35 cellular contexts compared by ENCODE assay signal in genomic region chr20:63348828-63349515, GRCh38. TPM values are rescaled to one million over a fixed set of nuclear protein-coding genes. Genes with fewer than 3 reads are reported as not detected.
"Had no signal": no experiment of that assay in that cellular context is flagged by ENCODE, and none has a peak within 500 bp of the region (broad histone marks: within the 10 kb centered on the region; RNA-seq: fewer than 3 reads in every experiment).

No MANE protein-coding gene starts in this region.

- H3K4me3 ChIP-seq: adrenal gland, body of pancreas, breast epithelium had no signal

- ATAC-seq: activated CD8-positive, alpha-beta T cell treated with anti-CD3 and anti-CD28 coated beads for 36 hours; activated naive CD4-positive, alpha-beta T cell treated with anti-CD3 and anti-CD28 coated beads, Interleukin-2, amount 50 U/mL, for 72 hours; activated T-cell treated with anti-CD3 and anti-CD28 coated beads, Interleukin-2, amount 50 U/mL, for 4 hours; activated T-cell treated with anti-CD3 and anti-CD28 coated beads, Interleukin-2, amount 50 U/mL, for 72 hours; activated T-helper 17 cell treated with anti-CD3 and anti-CD28 coated beads, Interleukin-2, amount 50 U/mL, for 72 hours; body of pancreas had no signal

- H3K4me1 ChIP-seq: adrenal gland, body of pancreas, breast epithelium had no signal

- DNase-seq: activated B cell treated with CpG ODN at 0.5 μM for 24 hours; activated CD4-positive, alpha-beta memory T cell treated with anti-CD3 and anti-CD28 coated beads for 36 hours; activated CD4-positive, alpha-beta T cell treated with anti-CD3 and anti-CD28 coated beads for 4 hours; activated CD4-positive, alpha-beta T cell treated with anti-CD3 and anti-CD28 coated beads, Interleukin-2, amount 10 ng/mL, durations not matched to agents 24 days and 14 days; activated CD4-positive, alpha-beta T cell treated with anti-CD3 and anti-CD28 coated beads, Interleukin-2, amount 50 U/mL, for 1 hour; activated CD4-positive, alpha-beta T cell treated with anti-CD3 and anti-CD28 coated beads, Interleukin-2, amount 50 U/mL, for 4 hours; activated CD4-positive, CD25-positive, alpha-beta regulatory T cell treated with anti-CD3 and anti-CD28 coated beads, Interleukin-2, amount 50 U/mL, for 72 hours; activated CD8-positive, alpha-beta memory T cell treated with anti-CD3 and anti-CD28 coated beads, Interleukin-2, amount 50 U/mL, for 4 hours; activated CD8-positive, alpha-beta T cell treated with anti-CD3 and anti-CD28 coated beads for 36 hours; activated effector memory CD4-positive, alpha-beta T cell treated with anti-CD3 and anti-CD28 coated beads, Interleukin-2, amount 50 U/mL, for 16 hours; activated gamma-delta T cell treated with Interleukin-2 at 50 U/mL for 16 hours; activated naive CD4-positive, alpha-beta T cell; activated naive CD4-positive, alpha-beta T cell treated with anti-CD3 and anti-CD28 coated beads for 36 hours; activated naive CD4-positive, alpha-beta T cell treated with anti-CD3 and anti-CD28 coated beads, Interleukin-2, amount 50 U/mL, for 16 hours; activated naive CD8-positive, alpha-beta T cell treated with anti-CD3 and anti-CD28 coated beads for 36 hours; activated T-cell treated with anti-CD3 and anti-CD28 coated beads for 4 hours; activated T-cell treated with anti-CD3 and anti-CD28 coated beads, Interleukin-2, amount 50 U/mL, for 1 hour; activated T-cell treated with anti-CD3 and anti-CD28 coated beads, Interleukin-2, amount 50 U/mL, for 4 hours; activated T-cell treated with anti-CD3 and anti-CD28 coated beads, Interleukin-2, amount 50 U/mL, for 72 hours; adrenal gland; amniotic stem cell; aorta; body of pancreas; brain microvascular endothelial cell; caudate nucleus; cerebellar nuclear complex; T-helper 1 cell; T-helper 2 cell; T-helper 9 cell had no signal

- H3K27me3 ChIP-seq: adrenal gland, body of pancreas had no signal

- H3K9me3 ChIP-seq: adrenal gland, body of pancreas, breast epithelium had no signal

- H3K27ac ChIP-seq: adrenal gland, body of pancreas, brain microvascular endothelial cell, breast epithelium, VCaP had no signal

RNA-seq across cellular contexts. Expression of gene CHRNA4, which starts 12.2 kb away (rescaled TPM):
- total RNA-seq: activated B cell treated with CpG ODN at 0.5 μM for 24 hours; activated CD4-positive, alpha-beta memory T cell treated with anti-CD3 and anti-CD28 coated beads for 36 hours; activated CD4-positive, alpha-beta T cell treated with anti-CD3 and anti-CD28 coated beads, Interleukin-2, amount 10 ng/mL, durations not matched to agents 24 days and 14 days; activated CD8-positive, alpha-beta memory T cell treated with anti-CD3 and anti-CD28 coated beads for 36 hours; activated CD8-positive, alpha-beta T cell treated with anti-CD3 and anti-CD28 coated beads for 36 hours; activated naive CD4-positive, alpha-beta T cell treated with anti-CD3 and anti-CD28 coated beads for 36 hours; activated naive CD4-positive, alpha-beta T cell treated with anti-CD3 and anti-CD28 coated beads, Interleukin-2, amount 50 U/mL, for 72 hours; activated naive CD8-positive, alpha-beta T cell treated with anti-CD3 and anti-CD28 coated beads for 36 hours; activated T-cell treated with anti-CD3 and anti-CD28 coated beads, Interleukin-2, amount 50 U/mL, for 4 hours; activated T-cell treated with anti-CD3 and anti-CD28 coated beads, Interleukin-2, amount 50 U/mL, for 72 hours; activated T-helper 1 cell treated with anti-CD3 and anti-CD28 coated beads, Interleukin-12 subunit alpha, Interleukin-12 subunit beta, Interleukin-2, Interleukin-4 antibody, amounts not matched to agents 30 ng/mL and 10 ng/mL and 1 ng/mL, durations not matched to agents 14 hours and 24 hours and 36 hours; activated T-helper 17 cell treated with anti-CD3 and anti-CD28 coated beads, Interleukin-2, amount 50 U/mL, for 72 hours; aorta; body of pancreas; breast epithelium had no signal
- polyA plus RNA-seq: aorta had no signal

RNA-seq across cellular contexts. Expression of gene COL20A1, which starts 56.0 kb away (rescaled TPM):
- total RNA-seq: activated B cell treated with CpG ODN at 0.5 μM for 24 hours; activated CD4-positive, alpha-beta memory T cell treated with anti-CD3 and anti-CD28 coated beads for 36 hours; activated CD4-positive, alpha-beta T cell treated with anti-CD3 and anti-CD28 coated beads, Interleukin-2, amount 10 ng/mL, durations not matched to agents 24 days and 14 days; activated CD8-positive, alpha-beta memory T cell treated with anti-CD3 and anti-CD28 coated beads for 36 hours; activated T-cell treated with anti-CD3 and anti-CD28 coated beads, Interleukin-2, amount 50 U/mL, for 4 hours; activated T-helper 1 cell treated with anti-CD3 and anti-CD28 coated beads, Interleukin-12 subunit alpha, Interleukin-12 subunit beta, Interleukin-2, Interleukin-4 antibody, amounts not matched to agents 30 ng/mL and 10 ng/mL and 1 ng/mL, durations not matched to agents 14 hours and 24 hours and 36 hours; body of pancreas; breast epithelium had no signal
